Comparison of ENCODE assay signal across 1 cellular context in genomic region chr1:167438171-167439138, GRCh38.
TF ChIP-seq lines count a peak whose summit lies in the region.

No MANE protein-coding gene starts in this region.

TF ChIP-seq in H1, 55 proteins besides CTCF, POLR2A, EP300 and RAD21 (continued from another document):
- TF ChIP-seq YY1 (IDR thresholded peaks at IDR 0.05; ENCODE audit: low read depth, low read length) (no peak), RBBP5 (IDR thresholded peaks at IDR 0.05; ENCODE audit: borderline replicate concordance, low read depth, low read length) (no peak), TAF1 (IDR thresholded peaks at IDR 0.05; ENCODE audit: low read depth, low read length) (no peak), RFX5 (IDR thresholded peaks at IDR 0.05; ENCODE audit: borderline replicate concordance, low read depth, low read length) (no peak), SIX5 (IDR thresholded peaks at IDR 0.05; ENCODE audit: low read depth, low read length) (no peak), MAFK (IDR thresholded peaks at IDR 0.05; ENCODE audit: low read depth, low read length) (no peak), SRF (IDR thresholded peaks at IDR 0.05; ENCODE audit: low read depth, low read length) (no peak), USF2 (IDR thresholded peaks at IDR 0.05; ENCODE audit: low read length) (no peak)
